Comparison of ENCODE assay signal across 8 cellular contexts in genomic region chr14:70254476-70254961, GRCh38.
DNase-seq lines count a peak whose midpoint lies in the region; ATAC-seq lines count a peak whose summit lies in the region.

No MANE protein-coding gene starts in this region.

- H3K4me1 ChIP-seq in duodenal mucosa (ENCODE audit: control insufficient read depth in 1 of 2, insufficient read depth in 2 of 2, low read length in 2 of 2) = no peaks in the 10 kb centered on the region

- H3K27me3 ChIP-seq in duodenal mucosa (ENCODE audit: control insufficient read depth in 1 of 2, insufficient read depth in 2 of 2, low read length in 2 of 2) = peaks cover 0 to 8% of the 10 kb centered on the region in 2 donors

- H3K4me3 ChIP-seq in duodenal mucosa (ENCODE audit: low read depth in 1 of 2, low read length in 2 of 2) = peak overlapping the region; percentile 58 to 66

- ATAC-seq in HG02798 (IDR thresholded peaks at IDR 0.05; ENCODE audit: poor library complexity, unreplicated experiment) (peak; percentile 67), GM21723 (IDR thresholded peaks at IDR 0.05; ENCODE audit: unreplicated experiment) (no peak), HG03457 (IDR thresholded peaks at IDR 0.05; ENCODE audit: unreplicated experiment) (no peak)

- peaks cover 0 to 2% of the 10 kb centered on the region in 2 donors for H3K9me3 ChIP-seq in duodenal mucosa (ENCODE audit: control insufficient read depth in 1 of 2, low read length in 2 of 2)

- peak; percentile 9 for DNase-seq in ELR (ENCODE audit: low read depth)
- peak; percentile 11 for DNase-seq in OCI-M1 (lab: John Stamatoyannopoulos, UW)
- peak; percentile 32 for DNase-seq in mucosa of gallbladder (ENCODE audit: low spot score)
- DNase-seq in stimulated activated CD4-positive, alpha-beta T cell treated with anti-CD3 and anti-CD28 coated beads, Interleukin-1b, Interleukin-23, amount 100 ng/mL, for 48 hours = no peak

- H3K27ac ChIP-seq in duodenal mucosa (ENCODE audit: low read depth, low read length) = no peak overlapping the region

- H3K9ac ChIP-seq in duodenal mucosa (ENCODE audit: low read depth in 1 of 2, low read length in 2 of 2) = peak overlapping the region in 1 of 2 donors; percentile 51

- H3K36me3 ChIP-seq in duodenal mucosa (ENCODE audit: control insufficient read depth in 1 of 2, insufficient read depth in 2 of 2, low read length in 2 of 2) = no peaks in the 10 kb centered on the region
